ENCODE assay signal across 8 cellular contexts in genomic region chr9:35645736-35646582, GRCh38. TPM values are rescaled to one million over a fixed set of nuclear protein-coding genes. Genes with fewer than 3 reads are reported as not detected.
A peak's percentile ranks its signal among the peaks of the same experiment; 100 is the strongest.
DNase-seq lines count a peak whose midpoint lies in the region; ATAC-seq and TF ChIP-seq lines count a peak whose summit lies in the region.

No MANE protein-coding gene starts in this region.

- peaks cover 5% of the 10 kb centered on the region for H3K36me3 Mint-ChIP-seq in memory B cell

- peaks cover 42% of the 10 kb centered on the region for H3K4me1 Mint-ChIP-seq in memory B cell

- H3K4me3 ChIP-seq in OCI-LY3 (ENCODE audit: low read length) (peak overlapping the region; percentile 83), dorsolateral prefrontal cortex (peak overlapping the region; percentile 47 to 90 (median 73)), urinary bladder (ENCODE audit: low read depth, low read length) (peak overlapping the region; percentile 56)

- H3K9ac ChIP-seq in OCI-LY3 (ENCODE audit: low read length): peak overlapping the region; percentile 72

- H3K27me3 Mint-ChIP-seq in memory B cell: no peaks in the 10 kb centered on the region

- intact Hi-C loops in dorsolateral prefrontal cortex (cut with DNase I): loop anchor here (2.0 to 5.0 kb wide), 3 partner anchors 41 to 166 kb away; partner anchors contain the start of genes CREB3 (in 2 of the 2), TLN1 (in 2 of the 2), SPAG8 (in 1 of the 2) and TESK1 (in 1 of the 2)

- H3K79me2 ChIP-seq in OCI-LY3 (ENCODE audit: low read length): peaks cover 10% of the 10 kb centered on the region

- ATAC-seq in HG02642 (IDR thresholded peaks at IDR 0.05; ENCODE audit: poor library complexity, unreplicated experiment) (peak; percentile 19), memory B cell (ENCODE audit: low read depth) (no peak)
- ATAC-seq in activated CD4-positive, CD25-positive, alpha-beta regulatory T cell treated with anti-CD3 and anti-CD28 coated beads, Interleukin-2, amount 50 U/mL, for 24 hours: no peak

- H3K4me1 ChIP-seq in OCI-LY3 (ENCODE audit: low read length): peaks cover 43% of the 10 kb centered on the region
- no peaks in the 10 kb centered on the region for H3K4me1 ChIP-seq in urinary bladder (ENCODE audit: insufficient read depth)

- no peaks in the 10 kb centered on the region for H3K27me3 ChIP-seq in OCI-LY3 (ENCODE audit: low read depth, low read length)
- no peaks in the 10 kb centered on the region for H3K27me3 ChIP-seq in dorsolateral prefrontal cortex

- peak overlapping the region; percentile 95 for H3K27ac Mint-ChIP-seq in memory B cell

- H3K4me3 Mint-ChIP-seq in memory B cell: peak overlapping the region; percentile 91

- DNase-seq in GM10266 (ENCODE audit: extremely low spot score) (peak; percentile 19), dorsolateral prefrontal cortex (peak in 2 of 10 donors; percentile 36 to 55), memory B cell (ENCODE audit: low spot score in 2 of 2) (no peak), midbrain (lab: John Stamatoyannopoulos, UW) (no peak)

- H4K20me1 ChIP-seq in OCI-LY3 (ENCODE audit: insufficient read depth, low read length): no peaks in the 10 kb centered on the region

- H3K9me3 Mint-ChIP-seq in memory B cell: no peaks in the 10 kb centered on the region

- peaks cover 3% of the 10 kb centered on the region for H3K36me3 ChIP-seq in OCI-LY3 (replicated peaks; ENCODE audit: low read depth, low read length)
- H3K36me3 ChIP-seq in urinary bladder (ENCODE audit: insufficient read depth): no peaks in the 10 kb centered on the region

- H3K9me3 ChIP-seq in OCI-LY3 (ENCODE audit: insufficient read depth, low read length): no peaks in the 10 kb centered on the region

- H3K27ac ChIP-seq in OCI-LY3 (ENCODE audit: low read length) (peak overlapping the region; percentile 35), dorsolateral prefrontal cortex (peak overlapping the region in 58 of 59 donors; percentile 54 to 96 (median 86)), urinary bladder (ENCODE audit: low read depth) (peak overlapping the region; percentile 82)

- peak overlapping the region; percentile 96 for H3K4me2 ChIP-seq in OCI-LY3 (ENCODE audit: low read length)

- peak overlapping the region; percentile 79; the same call in 1 of the 2 replicates for H2AFZ ChIP-seq in OCI-LY3 (ENCODE audit: low read depth, low read length)

- WGBS in urinary bladder: 20% methylated on average over 25 of the region's 25 CpGs

- TF ChIP-seq CTCF in GM10266 (IDR thresholded peaks at IDR 0.05; ENCODE audit: control insufficient read depth, insufficient read depth, low read depth, missing control alignments): no peak
- no peak for TF ChIP-seq CTCF in OCI-LY3 (IDR thresholded peaks at IDR 0.05; ENCODE audit: low read depth, low read length)
- no peak for TF ChIP-seq CTCF in dorsolateral prefrontal cortex (IDR thresholded peaks at IDR 0.05 in 54 of 56, conservative IDR thresholded peaks at IDR 0.05 in 2 of 56; ENCODE audit: low read depth in 1 of 56, partially characterized antibody in 56 of 56)

RNA-seq across cellular contexts. Expression of gene SIT1, which starts 4.8 kb away (rescaled TPM):
- under 1 TPM in 5 of 120 experiments, not detected in 115; 0.38 to 0.64 (median 0.43) TPM for total RNA-seq in dorsolateral prefrontal cortex
- total RNA-seq in urinary bladder: 0.48 TPM
- 0.60 TPM for polyA plus RNA-seq in urinary bladder

RNA-seq across cellular contexts. Expression of gene RMRP, which starts 11.9 kb away (rescaled TPM):
- 1,000 to 10,000 TPM in 119 of 120 experiments, 100 to 1,000 TPM in 1; 532 to 8,708 (median 3,979) TPM for total RNA-seq in dorsolateral prefrontal cortex
- total RNA-seq in urinary bladder: 99,097 TPM
- polyA plus RNA-seq in urinary bladder: not detected

RNA-seq across cellular contexts. Expression of gene CCDC107, which starts 12.1 kb away (rescaled TPM):
- total RNA-seq in dorsolateral prefrontal cortex (10 to 100 TPM; 11.4 to 26.1 (median 18.2) TPM), urinary bladder (10.7 TPM)
- polyA plus RNA-seq in urinary bladder: 71.5 TPM

RNA-seq across cellular contexts. Expression of gene ARHGEF39, which starts 19.0 kb away (rescaled TPM):
- total RNA-seq in dorsolateral prefrontal cortex (1 to 10 TPM in 16 of 120 experiments, under 1 TPM in 69, not detected in 35; 0.11 to 2.3 (median 0.57) TPM), urinary bladder (4.7 TPM)
- 1.1 TPM for polyA plus RNA-seq in urinary bladder

RNA-seq across cellular contexts. Expression of gene CD72, which starts 27.7 kb away (rescaled TPM):
- total RNA-seq in dorsolateral prefrontal cortex (1 to 10 TPM in 110 of 120 experiments, under 1 TPM in 10; 0.48 to 5.7 (median 2.3) TPM), urinary bladder (1.5 TPM)
- polyA plus RNA-seq in urinary bladder: 1.6 TPM

Comparison
In these comparisons a context has a peak if more than half of its experiments do, and no peak if none do; other contexts are left out.
1. H3K27ac ChIP-seq: peak in every context shown above with its lines; median percentile 86 in dorsolateral prefrontal cortex; 82 in urinary bladder; 35 in OCI-LY3.
2. RNA of gene RMRP, which starts 11.9 kb away (total RNA-seq): 99,097 TPM in urinary bladder (single experiment); 532 to 8,708 TPM in dorsolateral prefrontal cortex; every median in the first group is over 10 times any median in the second.
3. Peak in every context shown above with its lines, with median percentiles within 50 percentile points of each other: H3K4me3 ChIP-seq.